Comparison of ENCODE assay signal across 1 cellular context in the genomic region with DNA sequence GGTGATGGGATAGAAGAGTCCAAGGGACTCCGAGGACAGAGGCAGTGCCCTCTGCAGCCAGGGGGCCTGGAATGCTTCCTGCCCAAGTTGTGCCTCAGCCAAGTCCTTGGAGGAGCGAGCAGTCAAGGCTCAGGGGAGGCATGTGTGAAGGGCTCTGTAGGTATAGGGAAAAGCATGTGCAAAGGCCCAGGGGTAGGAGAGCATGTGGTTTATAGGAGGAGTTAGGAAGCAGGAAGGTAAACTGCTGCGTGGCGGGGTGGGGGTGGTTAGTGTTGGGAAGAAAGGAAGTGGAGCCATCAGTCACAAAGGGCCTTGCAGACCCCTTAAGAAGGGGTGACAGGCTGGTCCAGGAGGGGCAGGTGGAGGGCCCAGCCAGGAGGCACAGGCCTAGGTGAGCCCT.
TF ChIP-seq lines count a peak whose summit lies in the region.

No MANE protein-coding gene starts in this region.

TF ChIP-seq in HepG2, 621 proteins besides CTCF, POLR2A, EP300 and RAD21 (continued from another document):
- TF ChIP-seq HNF1B (CRISPR knock-in tag; IDR thresholded peaks at IDR 0.05) (no peak), RBM22 (optimal IDR thresholded peaks at IDR 0.05; ENCODE audit: low read length) (peak; percentile 16), POLR2G (IDR thresholded peaks at IDR 0.05; ENCODE audit: low read depth, low read length) (0 out of 2 replicates have a peak, but pooled peaks have one; percentile 18), AGO2 (optimal IDR thresholded peaks at IDR 0.05; ENCODE audit: low read depth, low read length) (peak; percentile 22), ZFP1 (CRISPR knock-in tag; IDR thresholded peaks at IDR 0.05) (no peak), NR2C2 (CRISPR knock-in tag; IDR thresholded peaks at IDR 0.05; ENCODE audit: borderline replicate concordance) (no peak), MEIS2 (CRISPR knock-in tag; IDR thresholded peaks at IDR 0.05) (no peak), MYPOP (CRISPR knock-in tag; IDR thresholded peaks at IDR 0.05) (no peak)
- TF ChIP-seq, protein P1, sequence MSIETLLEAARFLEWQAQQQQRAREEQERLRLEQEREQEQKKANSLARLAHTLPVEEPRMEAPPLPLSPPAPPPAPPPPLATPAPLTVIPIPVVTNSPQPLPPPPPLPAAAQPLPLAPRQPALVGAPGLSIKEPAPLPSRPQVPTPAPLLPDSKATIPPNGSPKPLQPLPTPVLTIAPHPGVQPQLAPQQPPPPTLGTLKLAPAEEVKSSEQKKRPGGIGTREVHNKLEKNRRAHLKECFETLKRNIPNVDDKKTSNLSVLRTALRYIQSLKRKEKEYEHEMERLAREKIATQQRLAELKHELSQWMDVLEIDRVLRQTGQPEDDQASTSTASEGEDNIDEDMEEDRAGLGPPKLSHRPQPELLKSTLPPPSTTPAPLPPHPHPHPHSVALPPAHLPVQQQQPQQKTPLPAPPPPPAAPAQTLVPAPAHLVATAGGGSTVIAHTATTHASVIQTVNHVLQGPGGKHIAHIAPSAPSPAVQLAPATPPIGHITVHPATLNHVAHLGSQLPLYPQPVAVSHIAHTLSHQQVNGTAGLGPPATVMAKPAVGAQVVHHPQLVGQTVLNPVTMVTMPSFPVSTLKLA (IDR thresholded peaks at IDR 0.05): peak; percentile 63
- TF ChIP-seq, protein P2, sequence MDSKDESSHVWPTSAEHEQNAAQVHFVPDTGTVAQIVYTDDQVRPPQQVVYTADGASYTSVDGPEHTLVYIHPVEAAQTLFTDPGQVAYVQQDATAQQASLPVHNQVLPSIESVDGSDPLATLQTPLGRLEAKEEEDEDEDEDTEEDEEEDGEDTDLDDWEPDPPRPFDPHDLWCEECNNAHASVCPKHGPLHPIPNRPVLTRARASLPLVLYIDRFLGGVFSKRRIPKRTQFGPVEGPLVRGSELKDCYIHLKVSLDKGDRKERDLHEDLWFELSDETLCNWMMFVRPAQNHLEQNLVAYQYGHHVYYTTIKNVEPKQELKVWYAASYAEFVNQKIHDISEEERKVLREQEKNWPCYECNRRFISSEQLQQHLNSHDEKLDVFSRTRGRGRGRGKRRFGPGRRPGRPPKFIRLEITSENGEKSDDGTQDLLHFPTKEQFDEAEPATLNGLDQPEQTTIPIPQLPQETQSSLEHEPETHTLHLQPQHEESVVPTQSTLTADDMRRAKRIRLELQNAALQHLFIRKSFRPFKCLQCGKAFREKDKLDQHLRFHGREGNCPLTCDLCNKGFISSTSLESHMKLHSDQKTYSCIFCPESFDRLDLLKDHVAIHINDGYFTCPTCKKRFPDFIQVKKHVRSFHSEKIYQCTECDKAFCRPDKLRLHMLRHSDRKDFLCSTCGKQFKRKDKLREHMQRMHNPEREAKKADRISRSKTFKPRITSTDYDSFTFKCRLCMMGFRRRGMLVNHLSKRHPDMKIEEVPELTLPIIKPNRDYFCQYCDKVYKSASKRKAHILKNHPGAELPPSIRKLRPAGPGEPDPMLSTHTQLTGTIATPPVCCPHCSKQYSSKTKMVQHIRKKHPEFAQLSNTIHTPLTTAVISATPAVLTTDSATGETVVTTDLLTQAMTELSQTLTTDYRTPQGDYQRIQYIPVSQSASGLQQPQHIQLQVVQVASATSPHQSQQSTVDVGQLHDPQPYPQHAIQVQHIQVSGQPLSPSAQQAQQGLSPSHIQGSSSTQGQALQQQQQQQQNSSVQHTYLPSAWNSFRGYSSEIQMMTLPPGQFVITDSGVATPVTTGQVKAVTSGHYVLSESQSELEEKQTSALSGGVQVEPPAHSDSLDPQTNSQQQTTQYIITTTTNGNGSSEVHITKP (CRISPR knock-in tag; IDR thresholded peaks at IDR 0.05; ENCODE audit: low read depth): no peak
